In genomic region chr13:30373727-30374126, GRCh38 we compare ENCODE assay signal across 10 cellular contexts.
DNase-seq lines count a peak whose midpoint lies in the region; ATAC-seq and TF ChIP-seq lines count a peak whose summit lies in the region.
"Had no signal": no experiment of that assay in that cellular context is flagged by ENCODE, and none has a peak within 500 bp of the region (broad histone marks: within the 10 kb centered on the region; RNA-seq: fewer than 3 reads in every experiment).

No MANE protein-coding gene starts in this region.

- H3K27me3 Mint-ChIP-seq in activated naive CD4-positive, alpha-beta T cell treated with anti-CD3 and anti-CD28 coated beads, Interleukin-2, amount 50 U/mL, for 24 hours, result no peaks in the 10 kb centered on the region

- H3K27me3 ChIP-seq in brain microvascular endothelial cell (replicated peaks), result no peaks in the 10 kb centered on the region

- peak; percentile 58 for DNase-seq in activated CD8-positive, alpha-beta memory T cell treated with anti-CD3 and anti-CD28 coated beads for 24 hours
- no peak for DNase-seq in activated CD8-positive, alpha-beta memory T cell treated with anti-CD3 and anti-CD28 coated beads, Interleukin-2, amount 50 U/mL, for 4 hours
- peak; percentile 49 for DNase-seq in stimulated activated naive CD8-positive, alpha-beta T cell treated with anti-CD3 and anti-CD28 coated beads, Interleukin-15, Interleukin-2, amounts not matched to agents 100 U/mL and 50 U/mL, for 24 hours
- DNase-seq in NCI-H1105 treated with DMSO at 0.1 percent for 48 hours (lab: John Stamatoyannopoulos, UW) (no peak), brain microvascular endothelial cell (no peak)
- DNase-seq: mammary epithelial cell, NCI-H526 treated with DMSO at 0.1 percent for 48 hours had no signal

- no peaks in the 10 kb centered on the region for H3K9me3 ChIP-seq in KOPT-K1 (ENCODE audit: insufficient read depth, low read length, poor library complexity, severe bottlenecking)

- H3K36me3 Mint-ChIP-seq in activated naive CD4-positive, alpha-beta T cell treated with anti-CD3 and anti-CD28 coated beads, Interleukin-2, amount 50 U/mL, for 24 hours, result peaks cover 3% of the 10 kb centered on the region

- in situ Hi-C loops in brain microvascular endothelial cell (cut with HindIII; ENCODE audit: low pct_ligation_motif_present, low sequenced_read_pairs), result no loop called here

- H3K27ac Mint-ChIP-seq in activated naive CD4-positive, alpha-beta T cell treated with anti-CD3 and anti-CD28 coated beads, Interleukin-2, amount 50 U/mL, for 24 hours, result peak overlapping the region; percentile 64

- H3K9me3 Mint-ChIP-seq in activated naive CD4-positive, alpha-beta T cell treated with anti-CD3 and anti-CD28 coated beads, Interleukin-2, amount 50 U/mL, for 24 hours, result no peaks in the 10 kb centered on the region

- peaks cover 22% of the 10 kb centered on the region for H3K36me3 ChIP-seq in KOPT-K1 (ENCODE audit: insufficient read depth, low read length)
- no peaks in the 10 kb centered on the region for H3K36me3 ChIP-seq in brain microvascular endothelial cell (replicated peaks)

- H3K27ac ChIP-seq in KOPT-K1 (ENCODE audit: low read depth, low read length, poor library complexity, severe bottlenecking), result peak overlapping the region; percentile 98
- H3K27ac ChIP-seq in brain microvascular endothelial cell, result no peak overlapping the region

- ATAC-seq in stimulated activated naive CD8-positive, alpha-beta T cell treated with anti-CD3 and anti-CD28 coated beads, Interleukin-15, Interleukin-2, amounts not matched to agents 100 U/mL and 50 U/mL, for 24 hours, result no peak
- ATAC-seq in HG02870 (IDR thresholded peaks at IDR 0.05; ENCODE audit: unreplicated experiment), result no peak

- H3K4me3 Mint-ChIP-seq in activated naive CD4-positive, alpha-beta T cell treated with anti-CD3 and anti-CD28 coated beads, Interleukin-2, amount 50 U/mL, for 24 hours, result peak overlapping the region; percentile 40

- H3K4me3 ChIP-seq in brain microvascular endothelial cell (ENCODE audit: low read depth, low read length), result no peak overlapping the region

- H3K4me1 Mint-ChIP-seq in activated naive CD4-positive, alpha-beta T cell treated with anti-CD3 and anti-CD28 coated beads, Interleukin-2, amount 50 U/mL, for 24 hours, result peaks cover 94% of the 10 kb centered on the region

- TF ChIP-seq CTCF in brain microvascular endothelial cell (IDR thresholded peaks at IDR 0.05; ENCODE audit: low read depth, low read length, missing control alignments), result no peak

Comparison
In these comparisons a context has a peak if more than half of its experiments do, and no peak if none do; other contexts are left out.
1. DNase-seq: peak in activated CD8-positive, alpha-beta memory T cell treated with anti-CD3 and anti-CD28 coated beads for 24 hours (single experiment) and stimulated activated naive CD8-positive, alpha-beta T cell treated with anti-CD3 and anti-CD28 coated beads, Interleukin-15, Interleukin-2, amounts not matched to agents 100 U/mL and 50 U/mL, for 24 hours (single experiment); none in activated CD8-positive, alpha-beta memory T cell treated with anti-CD3 and anti-CD28 coated beads, Interleukin-2, amount 50 U/mL, for 4 hours (single experiment), NCI-H1105 treated with DMSO at 0.1 percent for 48 hours (single experiment) and brain microvascular endothelial cell (single experiment).